Comparison of ENCODE assay signal across 25 cellular contexts in the genomic region with DNA sequence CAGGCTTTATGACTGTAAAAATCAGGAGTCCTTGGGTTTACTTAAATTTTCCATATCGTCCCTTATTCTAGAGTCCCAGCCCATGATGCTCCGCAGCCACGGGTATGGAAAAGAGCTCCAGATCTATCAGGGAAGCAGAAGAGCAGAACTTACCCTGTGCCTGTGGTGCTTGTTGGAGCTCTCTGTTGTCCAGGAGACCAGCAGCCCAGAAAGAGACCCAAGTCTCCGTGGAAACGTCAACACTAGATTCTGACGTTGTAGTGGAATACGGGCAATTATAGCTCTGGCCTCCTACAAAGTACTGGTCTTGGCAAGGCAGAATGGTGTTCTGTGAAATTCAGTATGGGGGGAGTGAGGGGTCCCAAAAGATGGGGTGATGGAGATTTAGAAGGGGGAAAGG. TPM values are rescaled to one million over a fixed set of nuclear protein-coding genes. Genes with fewer than 3 reads are reported as not detected.
"Had no signal": no experiment of that assay in that cellular context is flagged by ENCODE, and none has a peak within 500 bp of the region (broad histone marks: within the 10 kb centered on the region; RNA-seq: fewer than 3 reads in every experiment).

No MANE protein-coding gene starts in this region.

- H3K4me3 ChIP-seq: breast epithelium, esophagus muscularis mucosa, mucosa of descending colon, right atrium auricular region, stomach, suprapubic skin, tibial nerve had no signal

- H3K4me1 ChIP-seq: breast epithelium, right atrium auricular region had no signal

- H3K27me3 ChIP-seq: esophagus muscularis mucosa, right atrium auricular region, suprapubic skin, tibial nerve had no signal

- H3K27ac ChIP-seq: breast epithelium, esophagus muscularis mucosa, right atrium auricular region, stomach, suprapubic skin, tibial nerve had no signal

- DNase-seq: activated gamma-delta T cell treated with Interleukin-2 at 50 U/mL for 16 hours; activated T-cell treated with anti-CD3 and anti-CD28 coated beads, Interleukin-2, amount 50 U/mL, for 1 hour; effector memory CD8-positive, alpha-beta T cell; left ventricle myocardium superior; mucosa of descending colon; stimulated activated CD4-positive, alpha-beta T cell treated with anti-CD3 and anti-CD28 coated beads, Interleukin-1b, Interleukin-23, amount 100 ng/mL, for 48 hours; stomach had no signal

- H3K27ac Mint-ChIP-seq: activated naive CD4-positive, alpha-beta T cell treated with anti-CD3 and anti-CD28 coated beads, Interleukin-2, amount 50 U/mL, for 24 hours; effector memory CD8-positive, alpha-beta T cell; memory B cell; progenitor cell of endocrine pancreas; stimulated activated memory B cell treated with anti-CD40 and anti-IgM and Interleukin-4, amounts not matched to agents 10 μg/mL and 1 μg/mL and 100 μg/mL, for 72 hours had no signal

- ATAC-seq: activated CD4-positive, CD25-positive, alpha-beta regulatory T cell treated with anti-CD3 and anti-CD28 coated beads, Interleukin-2, amount 50 U/mL, for 24 hours; effector memory CD8-positive, alpha-beta T cell; left ventricle myocardium superior; mucosa of descending colon; stimulated activated memory B cell treated with anti-CD40 and anti-IgM and Interleukin-4, amounts not matched to agents 10 μg/mL and 1 μg/mL and 100 μg/mL, for 72 hours had no signal

- H3K36me3 Mint-ChIP-seq: activated naive CD4-positive, alpha-beta T cell treated with anti-CD3 and anti-CD28 coated beads, Interleukin-2, amount 50 U/mL, for 24 hours; stimulated activated memory B cell treated with anti-CD40 and anti-IgM and Interleukin-4, amounts not matched to agents 10 μg/mL and 1 μg/mL and 100 μg/mL, for 72 hours had no signal

- H3K36me3 ChIP-seq: breast epithelium, esophagus muscularis mucosa, right atrium auricular region, stomach, suprapubic skin, tibial nerve had no signal

- H3K9me3 ChIP-seq: breast epithelium, esophagus muscularis mucosa, mucosa of descending colon, right atrium auricular region, stomach, suprapubic skin, tibial nerve had no signal

- H3K4me3 Mint-ChIP-seq: activated naive CD4-positive, alpha-beta T cell treated with anti-CD3 and anti-CD28 coated beads, Interleukin-2, amount 50 U/mL, for 24 hours; central memory CD8-positive, alpha-beta T cell; effector memory CD8-positive, alpha-beta T cell; memory B cell; stimulated activated memory B cell treated with anti-CD40 and anti-IgM and Interleukin-4, amounts not matched to agents 10 μg/mL and 1 μg/mL and 100 μg/mL, for 72 hours had no signal

- FAIRE-seq: colon, endothelial cell of umbilical vein, frontal cortex, urothelium cell line had no signal

- H3K9me3 Mint-ChIP-seq: activated naive CD4-positive, alpha-beta T cell treated with anti-CD3 and anti-CD28 coated beads, Interleukin-2, amount 50 U/mL, for 24 hours; central memory CD8-positive, alpha-beta T cell; effector memory CD8-positive, alpha-beta T cell; memory B cell; stimulated activated memory B cell treated with anti-CD40 and anti-IgM and Interleukin-4, amounts not matched to agents 10 μg/mL and 1 μg/mL and 100 μg/mL, for 72 hours had no signal

RNA-seq across cellular contexts. Expression of a gene that starts 2.0 kb away (rescaled TPM):
- total RNA-seq: dermis microvascular lymphatic vessel endothelial cell; endothelial cell of umbilical vein; esophagus muscularis mucosa; mucosa of descending colon; omental fat pad; progenitor cell of endocrine pancreas; T-helper 2 cell treated with Interferon-gamma antibody and Interleukin-4, amounts not matched to agents 100 ng/mL and 5 ng/mL, for 36 hours; tibial nerve had no signal
- polyA plus RNA-seq: endothelial cell of umbilical vein, stomach had no signal
